In genomic region chr10:60845038-60845437, GRCh38 we compare ENCODE assay signal across 34 cellular contexts.
"Had no signal": no experiment of that assay in that cellular context is flagged by ENCODE, and none has a peak within 500 bp of the region (broad histone marks: within the 10 kb centered on the region; RNA-seq: fewer than 3 reads in every experiment).

No MANE protein-coding gene starts in this region.

- H3K27me3 ChIP-seq: MG63 had no signal

- DNase-seq: Karpas-422, Kasumi-1, MG63, MM.1S, MV-4-11, NCI-H1048, NCI-H1092, NCI-H1092 treated with DMSO at 0.1 percent for 48 hours, NCI-H1105, NCI-H1105 treated with DMSO at 0.1 percent for 48 hours, NCI-H1417, NCI-H1417 treated with DMSO at 0.1 percent for 48 hours, NCI-H1436, NCI-H1436 treated with DMSO at 0.1 percent for 48 hours, NCI-H146, NCI-H1694, NCI-H1694 treated with DMSO at 0.1 percent for 48 hours, NCI-H187, NCI-H187 treated with DMSO at 0.1 percent for 48 hours, NCI-H1930, NCI-H2029, NCI-H2029 treated with DMSO at 0.1 percent for 48 hours, NCI-H2081, NCI-H2081 treated with DMSO at 0.1 percent for 48 hours, NCI-H2107, NCI-H2171, NCI-H2171 treated with DMSO at 0.1 percent for 48 hours, NCI-H2227 treated with DMSO at 0.1 percent for 48 hours, NCI-H226, NCI-H345, NCI-H446, NCI-H446 treated with DMSO at 0.1 percent for 48 hours, NCI-H510A, NCI-H510A treated with DMSO at 0.1 percent for 48 hours had no signal

- H3K9me3 ChIP-seq: MG63 had no signal

- H3K4me3 ChIP-seq: MG63 had no signal

- H3K36me3 ChIP-seq: MG63 had no signal
